ENCODE assay signal across 1 cellular context in the genomic region with DNA sequence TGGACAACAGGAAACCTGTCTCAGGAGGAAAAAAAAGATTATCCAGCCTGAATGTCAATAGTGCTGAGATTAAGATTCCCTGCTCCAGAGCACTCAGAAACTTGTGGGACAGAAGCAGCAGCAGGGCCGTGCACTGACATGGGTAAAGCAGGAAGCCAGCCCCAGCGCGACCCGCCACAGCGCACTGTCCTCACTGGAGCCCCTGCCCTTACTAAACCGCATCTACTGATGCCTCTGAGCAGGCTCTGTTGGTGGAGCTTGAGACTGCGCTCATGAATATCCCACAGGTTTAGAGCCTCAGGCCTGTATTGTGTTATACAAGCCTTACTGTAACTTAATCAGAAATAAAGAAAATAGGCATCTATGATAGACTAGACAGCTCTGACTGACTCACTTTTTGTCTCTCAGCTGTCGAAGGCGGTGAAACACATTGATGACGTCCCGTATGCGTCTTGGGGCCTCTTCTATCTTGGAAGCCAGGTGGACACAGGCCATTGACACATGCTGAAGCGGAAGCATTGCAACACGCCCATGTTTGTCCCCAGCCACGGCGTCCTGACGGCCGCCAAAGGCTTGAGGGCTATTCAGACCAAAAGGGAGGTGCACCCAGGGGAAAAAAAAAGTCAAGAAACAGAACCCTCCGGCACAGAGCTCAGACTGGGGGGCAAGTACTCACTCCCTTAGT.
TF ChIP-seq lines count a peak whose summit lies in the region.

No MANE protein-coding gene starts in this region.

TF ChIP-seq in K562, 482 proteins besides CTCF, POLR2A, EP300 and RAD21 (continued from another document and continues in another):
- no peak for TF ChIP-seq TRIM28 (IDR thresholded peaks at IDR 0.05)
- TF ChIP-seq NCOA2 (IDR thresholded peaks at IDR 0.05; ENCODE audit: partially characterized antibody in 2 of 2): no peak
- TF ChIP-seq RB1 (IDR thresholded peaks at IDR 0.05; ENCODE audit: low read depth): no peak
- no peak for TF ChIP-seq ATF1 (CRISPR knock-in tag; IDR thresholded peaks at IDR 0.05)
- TF ChIP-seq ATF1 (tag; IDR thresholded peaks at IDR 0.05): peak; percentile 80
- TF ChIP-seq, protein P1, sequence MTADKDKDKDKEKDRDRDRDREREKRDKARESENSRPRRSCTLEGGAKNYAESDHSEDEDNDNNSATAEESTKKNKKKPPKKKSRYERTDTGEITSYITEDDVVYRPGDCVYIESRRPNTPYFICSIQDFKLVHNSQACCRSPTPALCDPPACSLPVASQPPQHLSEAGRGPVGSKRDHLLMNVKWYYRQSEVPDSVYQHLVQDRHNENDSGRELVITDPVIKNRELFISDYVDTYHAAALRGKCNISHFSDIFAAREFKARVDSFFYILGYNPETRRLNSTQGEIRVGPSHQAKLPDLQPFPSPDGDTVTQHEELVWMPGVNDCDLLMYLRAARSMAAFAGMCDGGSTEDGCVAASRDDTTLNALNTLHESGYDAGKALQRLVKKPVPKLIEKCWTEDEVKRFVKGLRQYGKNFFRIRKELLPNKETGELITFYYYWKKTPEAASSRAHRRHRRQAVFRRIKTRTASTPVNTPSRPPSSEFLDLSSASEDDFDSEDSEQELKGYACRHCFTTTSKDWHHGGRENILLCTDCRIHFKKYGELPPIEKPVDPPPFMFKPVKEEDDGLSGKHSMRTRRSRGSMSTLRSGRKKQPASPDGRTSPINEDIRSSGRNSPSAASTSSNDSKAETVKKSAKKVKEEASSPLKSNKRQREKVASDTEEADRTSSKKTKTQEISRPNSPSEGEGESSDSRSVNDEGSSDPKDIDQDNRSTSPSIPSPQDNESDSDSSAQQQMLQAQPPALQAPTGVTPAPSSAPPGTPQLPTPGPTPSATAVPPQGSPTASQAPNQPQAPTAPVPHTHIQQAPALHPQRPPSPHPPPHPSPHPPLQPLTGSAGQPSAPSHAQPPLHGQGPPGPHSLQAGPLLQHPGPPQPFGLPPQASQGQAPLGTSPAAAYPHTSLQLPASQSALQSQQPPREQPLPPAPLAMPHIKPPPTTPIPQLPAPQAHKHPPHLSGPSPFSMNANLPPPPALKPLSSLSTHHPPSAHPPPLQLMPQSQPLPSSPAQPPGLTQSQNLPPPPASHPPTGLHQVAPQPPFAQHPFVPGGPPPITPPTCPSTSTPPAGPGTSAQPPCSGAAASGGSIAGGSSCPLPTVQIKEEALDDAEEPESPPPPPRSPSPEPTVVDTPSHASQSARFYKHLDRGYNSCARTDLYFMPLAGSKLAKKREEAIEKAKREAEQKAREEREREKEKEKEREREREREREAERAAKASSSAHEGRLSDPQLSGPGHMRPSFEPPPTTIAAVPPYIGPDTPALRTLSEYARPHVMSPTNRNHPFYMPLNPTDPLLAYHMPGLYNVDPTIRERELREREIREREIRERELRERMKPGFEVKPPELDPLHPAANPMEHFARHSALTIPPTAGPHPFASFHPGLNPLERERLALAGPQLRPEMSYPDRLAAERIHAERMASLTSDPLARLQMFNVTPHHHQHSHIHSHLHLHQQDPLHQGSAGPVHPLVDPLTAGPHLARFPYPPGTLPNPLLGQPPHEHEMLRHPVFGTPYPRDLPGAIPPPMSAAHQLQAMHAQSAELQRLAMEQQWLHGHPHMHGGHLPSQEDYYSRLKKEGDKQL (CRISPR knock-in tag; IDR thresholded peaks at IDR 0.05; ENCODE audit: borderline replicate concordance): no peak
- no peak for TF ChIP-seq PYGO2 (tag; IDR thresholded peaks at IDR 0.05)
- TF ChIP-seq, protein P2, sequence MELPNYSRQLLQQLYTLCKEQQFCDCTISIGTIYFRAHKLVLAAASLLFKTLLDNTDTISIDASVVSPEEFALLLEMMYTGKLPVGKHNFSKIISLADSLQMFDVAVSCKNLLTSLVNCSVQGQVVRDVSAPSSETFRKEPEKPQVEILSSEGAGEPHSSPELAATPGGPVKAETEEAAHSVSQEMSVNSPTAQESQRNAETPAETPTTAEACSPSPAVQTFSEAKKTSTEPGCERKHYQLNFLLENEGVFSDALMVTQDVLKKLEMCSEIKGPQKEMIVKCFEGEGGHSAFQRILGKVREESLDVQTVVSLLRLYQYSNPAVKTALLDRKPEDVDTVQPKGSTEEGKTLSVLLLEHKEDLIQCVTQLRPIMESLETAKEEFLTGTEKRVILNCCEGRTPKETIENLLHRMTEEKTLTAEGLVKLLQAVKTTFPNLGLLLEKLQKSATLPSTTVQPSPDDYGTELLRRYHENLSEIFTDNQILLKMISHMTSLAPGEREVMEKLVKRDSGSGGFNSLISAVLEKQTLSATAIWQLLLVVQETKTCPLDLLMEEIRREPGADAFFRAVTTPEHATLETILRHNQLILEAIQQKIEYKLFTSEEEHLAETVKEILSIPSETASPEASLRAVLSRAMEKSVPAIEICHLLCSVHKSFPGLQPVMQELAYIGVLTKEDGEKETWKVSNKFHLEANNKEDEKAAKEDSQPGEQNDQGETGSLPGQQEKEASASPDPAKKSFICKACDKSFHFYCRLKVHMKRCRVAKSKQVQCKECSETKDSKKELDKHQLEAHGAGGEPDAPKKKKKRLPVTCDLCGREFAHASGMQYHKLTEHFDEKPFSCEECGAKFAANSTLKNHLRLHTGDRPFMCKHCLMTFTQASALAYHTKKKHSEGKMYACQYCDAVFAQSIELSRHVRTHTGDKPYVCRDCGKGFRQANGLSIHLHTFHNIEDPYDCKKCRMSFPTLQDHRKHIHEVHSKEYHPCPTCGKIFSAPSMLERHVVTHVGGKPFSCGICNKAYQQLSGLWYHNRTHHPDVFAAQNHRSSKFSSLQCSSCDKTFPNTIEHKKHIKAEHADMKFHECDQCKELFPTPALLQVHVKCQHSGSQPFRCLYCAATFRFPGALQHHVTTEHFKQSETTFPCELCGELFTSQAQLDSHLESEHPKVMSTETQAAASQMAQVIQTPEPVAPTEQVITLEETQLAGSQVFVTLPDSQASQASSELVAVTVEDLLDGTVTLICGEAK (IDR thresholded peaks at IDR 0.05): peak; percentile 33; the same call in 1 of the 2 replicates
- TF ChIP-seq, protein P2 (CRISPR knock-in tag; IDR thresholded peaks at IDR 0.05): no peak
- peak; percentile 67; the same call in 1 of the 2 replicates for TF ChIP-seq POLR2AphosphoS5 (IDR thresholded peaks at IDR 0.05; ENCODE audit: control insufficient read depth, insufficient read depth, low read depth, low read length)
- TF ChIP-seq BACH1 (tag; IDR thresholded peaks at IDR 0.05): no peak
- no peak for TF ChIP-seq STAT5A (IDR thresholded peaks at IDR 0.05; ENCODE audit: borderline replicate concordance, low read length)
- TF ChIP-seq ZNF347 (CRISPR knock-in tag; IDR thresholded peaks at IDR 0.05; ENCODE audit: low read depth): no peak
- no peak for TF ChIP-seq CBX3 (IDR thresholded peaks at IDR 0.05; ENCODE audit: borderline replicate concordance in 1 of 2, low read length in 2 of 2)
- no peak for TF ChIP-seq POU5F1 (IDR thresholded peaks at IDR 0.05; ENCODE audit: borderline replicate concordance, low read depth, low read length, partially characterized antibody)
- no peak for TF ChIP-seq ZNF668 (CRISPR knock-in tag; IDR thresholded peaks at IDR 0.05)
- TF ChIP-seq ZNF778 (CRISPR knock-in tag; IDR thresholded peaks at IDR 0.05): no peak
- TF ChIP-seq TAF1 (IDR thresholded peaks at IDR 0.05; ENCODE audit: control insufficient read depth, extremely low read depth, insufficient read depth, low read length, severe bottlenecking): peak; percentile 29
- TF ChIP-seq, protein P3, sequence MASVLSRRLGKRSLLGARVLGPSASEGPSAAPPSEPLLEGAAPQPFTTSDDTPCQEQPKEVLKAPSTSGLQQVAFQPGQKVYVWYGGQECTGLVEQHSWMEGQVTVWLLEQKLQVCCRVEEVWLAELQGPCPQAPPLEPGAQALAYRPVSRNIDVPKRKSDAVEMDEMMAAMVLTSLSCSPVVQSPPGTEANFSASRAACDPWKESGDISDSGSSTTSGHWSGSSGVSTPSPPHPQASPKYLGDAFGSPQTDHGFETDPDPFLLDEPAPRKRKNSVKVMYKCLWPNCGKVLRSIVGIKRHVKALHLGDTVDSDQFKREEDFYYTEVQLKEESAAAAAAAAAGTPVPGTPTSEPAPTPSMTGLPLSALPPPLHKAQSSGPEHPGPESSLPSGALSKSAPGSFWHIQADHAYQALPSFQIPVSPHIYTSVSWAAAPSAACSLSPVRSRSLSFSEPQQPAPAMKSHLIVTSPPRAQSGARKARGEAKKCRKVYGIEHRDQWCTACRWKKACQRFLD (CRISPR knock-in tag; IDR thresholded peaks at IDR 0.05): no peak
- TF ChIP-seq NFATC3 (IDR thresholded peaks at IDR 0.05): no peak
- TF ChIP-seq U2AF1 (optimal IDR thresholded peaks at IDR 0.05; ENCODE audit: low read depth, low read length): no peak
- TF ChIP-seq, protein P4, sequence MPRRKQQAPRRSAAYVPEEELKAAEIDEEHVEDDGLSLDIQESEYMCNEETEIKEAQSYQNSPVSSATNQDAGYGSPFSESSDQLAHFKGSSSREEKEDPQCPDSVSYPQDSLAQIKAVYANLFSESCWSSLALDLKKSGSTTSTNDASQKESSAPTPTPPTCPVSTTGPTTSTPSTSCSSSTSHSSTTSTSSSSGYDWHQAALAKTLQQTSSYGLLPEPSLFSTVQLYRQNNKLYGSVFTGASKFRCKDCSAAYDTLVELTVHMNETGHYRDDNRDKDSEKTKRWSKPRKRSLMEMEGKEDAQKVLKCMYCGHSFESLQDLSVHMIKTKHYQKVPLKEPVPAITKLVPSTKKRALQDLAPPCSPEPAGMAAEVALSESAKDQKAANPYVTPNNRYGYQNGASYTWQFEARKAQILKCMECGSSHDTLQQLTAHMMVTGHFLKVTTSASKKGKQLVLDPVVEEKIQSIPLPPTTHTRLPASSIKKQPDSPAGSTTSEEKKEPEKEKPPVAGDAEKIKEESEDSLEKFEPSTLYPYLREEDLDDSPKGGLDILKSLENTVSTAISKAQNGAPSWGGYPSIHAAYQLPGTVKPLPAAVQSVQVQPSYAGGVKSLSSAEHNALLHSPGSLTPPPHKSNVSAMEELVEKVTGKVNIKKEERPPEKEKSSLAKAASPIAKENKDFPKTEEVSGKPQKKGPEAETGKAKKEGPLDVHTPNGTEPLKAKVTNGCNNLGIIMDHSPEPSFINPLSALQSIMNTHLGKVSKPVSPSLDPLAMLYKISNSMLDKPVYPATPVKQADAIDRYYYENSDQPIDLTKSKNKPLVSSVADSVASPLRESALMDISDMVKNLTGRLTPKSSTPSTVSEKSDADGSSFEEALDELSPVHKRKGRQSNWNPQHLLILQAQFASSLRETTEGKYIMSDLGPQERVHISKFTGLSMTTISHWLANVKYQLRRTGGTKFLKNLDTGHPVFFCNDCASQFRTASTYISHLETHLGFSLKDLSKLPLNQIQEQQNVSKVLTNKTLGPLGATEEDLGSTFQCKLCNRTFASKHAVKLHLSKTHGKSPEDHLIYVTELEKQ (CRISPR knock-in tag; IDR thresholded peaks at IDR 0.05): no peak
- TF ChIP-seq TSC22D4 (tag; IDR thresholded peaks at IDR 0.05): no peak
- TF ChIP-seq, protein P5, sequence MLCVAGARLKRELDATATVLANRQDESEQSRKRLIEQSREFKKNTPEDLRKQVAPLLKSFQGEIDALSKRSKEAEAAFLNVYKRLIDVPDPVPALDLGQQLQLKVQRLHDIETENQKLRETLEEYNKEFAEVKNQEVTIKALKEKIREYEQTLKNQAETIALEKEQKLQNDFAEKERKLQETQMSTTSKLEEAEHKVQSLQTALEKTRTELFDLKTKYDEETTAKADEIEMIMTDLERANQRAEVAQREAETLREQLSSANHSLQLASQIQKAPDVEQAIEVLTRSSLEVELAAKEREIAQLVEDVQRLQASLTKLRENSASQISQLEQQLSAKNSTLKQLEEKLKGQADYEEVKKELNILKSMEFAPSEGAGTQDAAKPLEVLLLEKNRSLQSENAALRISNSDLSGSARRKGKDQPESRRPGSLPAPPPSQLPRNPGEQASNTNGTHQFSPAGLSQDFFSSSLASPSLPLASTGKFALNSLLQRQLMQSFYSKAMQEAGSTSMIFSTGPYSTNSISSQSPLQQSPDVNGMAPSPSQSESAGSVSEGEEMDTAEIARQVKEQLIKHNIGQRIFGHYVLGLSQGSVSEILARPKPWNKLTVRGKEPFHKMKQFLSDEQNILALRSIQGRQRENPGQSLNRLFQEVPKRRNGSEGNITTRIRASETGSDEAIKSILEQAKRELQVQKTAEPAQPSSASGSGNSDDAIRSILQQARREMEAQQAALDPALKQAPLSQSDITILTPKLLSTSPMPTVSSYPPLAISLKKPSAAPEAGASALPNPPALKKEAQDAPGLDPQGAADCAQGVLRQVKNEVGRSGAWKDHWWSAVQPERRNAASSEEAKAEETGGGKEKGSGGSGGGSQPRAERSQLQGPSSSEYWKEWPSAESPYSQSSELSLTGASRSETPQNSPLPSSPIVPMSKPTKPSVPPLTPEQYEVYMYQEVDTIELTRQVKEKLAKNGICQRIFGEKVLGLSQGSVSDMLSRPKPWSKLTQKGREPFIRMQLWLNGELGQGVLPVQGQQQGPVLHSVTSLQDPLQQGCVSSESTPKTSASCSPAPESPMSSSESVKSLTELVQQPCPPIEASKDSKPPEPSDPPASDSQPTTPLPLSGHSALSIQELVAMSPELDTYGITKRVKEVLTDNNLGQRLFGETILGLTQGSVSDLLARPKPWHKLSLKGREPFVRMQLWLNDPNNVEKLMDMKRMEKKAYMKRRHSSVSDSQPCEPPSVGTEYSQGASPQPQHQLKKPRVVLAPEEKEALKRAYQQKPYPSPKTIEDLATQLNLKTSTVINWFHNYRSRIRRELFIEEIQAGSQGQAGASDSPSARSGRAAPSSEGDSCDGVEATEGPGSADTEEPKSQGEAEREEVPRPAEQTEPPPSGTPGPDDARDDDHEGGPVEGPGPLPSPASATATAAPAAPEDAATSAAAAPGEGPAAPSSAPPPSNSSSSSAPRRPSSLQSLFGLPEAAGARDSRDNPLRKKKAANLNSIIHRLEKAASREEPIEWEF (CRISPR knock-in tag; IDR thresholded peaks at IDR 0.05): no peak
- TF ChIP-seq EHMT2 (IDR thresholded peaks at IDR 0.05): no peak
- no peak for TF ChIP-seq CTBP1 (IDR thresholded peaks at IDR 0.05; ENCODE audit: borderline replicate concordance)
- peak; percentile 84 for TF ChIP-seq RBM25 (IDR thresholded peaks at IDR 0.05; ENCODE audit: low read depth, low read length, severe bottlenecking)
